ENCODE assay signal across 8 cellular contexts in genomic region chr13:40974460-40975407, GRCh38.
DNase-seq lines count a peak whose midpoint lies in the region; ATAC-seq and TF ChIP-seq lines count a peak whose summit lies in the region.

No MANE protein-coding gene starts in this region.

- ATAC-seq in DND-41 (ENCODE audit: insufficient read depth, low read depth) (peak; percentile 89), GM19438 (IDR thresholded peaks at IDR 0.05; ENCODE audit: low read depth, unreplicated experiment) (peak; percentile 75), HG03439 (IDR thresholded peaks at IDR 0.05; ENCODE audit: unreplicated experiment) (peak; percentile 50)
- peak; percentile 85 for ATAC-seq in effector memory CD8-positive, alpha-beta T cell (replicated peaks)

- peaks cover 42% of the 10 kb centered on the region for H3K36me3 Mint-ChIP-seq in effector memory CD8-positive, alpha-beta T cell (ENCODE audit: insufficient read depth)

- H3K27ac ChIP-seq in DND-41 (ENCODE audit: low read length) = peak overlapping the region; percentile 59
- peak overlapping the region; percentile 62 to 79 for H3K27ac ChIP-seq in mucosa of rectum (ENCODE audit: low read depth in 2 of 2, low read length in 2 of 2)
- no peak overlapping the region for H3K27ac ChIP-seq in RWPE1

- H3K4me1 ChIP-seq in DND-41 (ENCODE audit: insufficient read depth, low read length) = peaks cover 70% of the 10 kb centered on the region
- peaks cover 49 to 66% of the 10 kb centered on the region in 2 donors for H3K4me1 ChIP-seq in mucosa of rectum (ENCODE audit: control insufficient read depth in 2 of 2, insufficient read depth in 2 of 2, low read length in 2 of 2)

- peaks cover 73% of the 10 kb centered on the region for H4K20me1 ChIP-seq in DND-41 (ENCODE audit: insufficient read depth, low read length)

- H3K9me3 ChIP-seq in DND-41 (ENCODE audit: insufficient read depth, low read length, severe bottlenecking) (no peaks in the 10 kb centered on the region), mucosa of rectum (ENCODE audit: control insufficient read depth in 2 of 2, low read length in 2 of 2) (no peaks in the 10 kb centered on the region)

- H2AFZ ChIP-seq in DND-41 (ENCODE audit: low read depth, low read length) = no peak overlapping the region

- H3K4me2 ChIP-seq in DND-41 (ENCODE audit: insufficient read depth, low read length) = peak overlapping the region; percentile 22

- H3K36me3 ChIP-seq in DND-41 (ENCODE audit: insufficient read depth, low read length) (peaks cover 50% of the 10 kb centered on the region), mucosa of rectum (ENCODE audit: control insufficient read depth in 2 of 2, insufficient read depth in 2 of 2, low read length in 2 of 2) (no peaks in the 10 kb centered on the region)

- H3K4me1 Mint-ChIP-seq in effector memory CD8-positive, alpha-beta T cell (ENCODE audit: low read depth in 2 of 2) = peaks cover 55 to 93% of the 10 kb centered on the region in 2 donors

- H3K79me2 ChIP-seq in DND-41 (ENCODE audit: insufficient read depth, low read length) = peaks cover 100% of the 10 kb centered on the region

- POLR2A ChIA-PET in RWPE1 (lab: Yijun Ruan, JAX; ENCODE audit: low non-redundant PET) = no interaction called here

- CTCF ChIA-PET in RWPE1 (lab: Yijun Ruan, JAX) = interaction anchor here (0.6 to 0.8 kb wide), 2 partner anchors 10 to 20 kb away, joined by 3 to 4 read pairs; no protein-coding TSS in a partner anchor

- H3K27me3 ChIP-seq in DND-41 (ENCODE audit: insufficient read depth, low read length, poor library complexity) (no peaks in the 10 kb centered on the region), mucosa of rectum (ENCODE audit: control insufficient read depth in 2 of 2, insufficient read depth in 2 of 2, low read length in 2 of 2) (no peaks in the 10 kb centered on the region)

- no peaks in the 10 kb centered on the region for H3K27me3 Mint-ChIP-seq in effector memory CD8-positive, alpha-beta T cell

- TF ChIP-seq CTCF in DND-41 (IDR thresholded peaks at IDR 0.05; ENCODE audit: borderline replicate concordance, extremely low read depth, low read length, poor library complexity, severe bottlenecking) (peak; percentile 76), RWPE1 (conservative IDR thresholded peaks at IDR 0.05; ENCODE audit: low read depth) (no peak; the same call in 1 of the 2 replicates)

- peak overlapping the region; percentile 96 to 97 for H3K4me3 Mint-ChIP-seq in effector memory CD8-positive, alpha-beta T cell

- peak; percentile 55 for DNase-seq in DND-41
- peak; percentile 59 for DNase-seq in SIG-M5 (lab: John Stamatoyannopoulos, UW)
- peak; percentile 42 to 47 (median 43) for DNase-seq in effector memory CD8-positive, alpha-beta T cell
- DNase-seq in RWPE1 (ENCODE audit: low spot score) = no peak
- no peak for DNase-seq in stimulated activated CD4-positive, alpha-beta T cell treated with anti-CD3 and anti-CD28 coated beads, Interleukin-4, amount 100 ng/mL, for 4 hours

- H3K4me3 ChIP-seq in DND-41 (ENCODE audit: low read depth in 1 of 2, low read length in 2 of 2) (no peak overlapping the region), mucosa of rectum (ENCODE audit: low read length in 2 of 2) (peak overlapping the region; percentile 28 to 46)

- no peak overlapping the region for H3K9ac ChIP-seq in DND-41 (ENCODE audit: low read depth, low read length)
- peak overlapping the region; percentile 20 to 60 for H3K9ac ChIP-seq in mucosa of rectum (ENCODE audit: low read depth in 1 of 2, low read length in 2 of 2)

- peak overlapping the region; percentile 86 to 89 for H3K27ac Mint-ChIP-seq in effector memory CD8-positive, alpha-beta T cell

- H3K9me3 Mint-ChIP-seq in effector memory CD8-positive, alpha-beta T cell = no peaks in the 10 kb centered on the region

Comparison
In these comparisons a context has a peak if more than half of its experiments do, and no peak if none do; other contexts are left out.
1. DNase-seq: peak in DND-41 (single experiment), SIG-M5 (single experiment) and effector memory CD8-positive, alpha-beta T cell (3 of 3); none in RWPE1 (single experiment) and stimulated activated CD4-positive, alpha-beta T cell treated with anti-CD3 and anti-CD28 coated beads, Interleukin-4, amount 100 ng/mL, for 4 hours (0 of 2).
2. H3K4me3 ChIP-seq: peak in mucosa of rectum (2 of 2); none in DND-41 (0 of 2).
3. Peak in every context shown above with its lines, with median percentiles within 50 percentile points of each other: ATAC-seq.